In the genomic region with DNA sequence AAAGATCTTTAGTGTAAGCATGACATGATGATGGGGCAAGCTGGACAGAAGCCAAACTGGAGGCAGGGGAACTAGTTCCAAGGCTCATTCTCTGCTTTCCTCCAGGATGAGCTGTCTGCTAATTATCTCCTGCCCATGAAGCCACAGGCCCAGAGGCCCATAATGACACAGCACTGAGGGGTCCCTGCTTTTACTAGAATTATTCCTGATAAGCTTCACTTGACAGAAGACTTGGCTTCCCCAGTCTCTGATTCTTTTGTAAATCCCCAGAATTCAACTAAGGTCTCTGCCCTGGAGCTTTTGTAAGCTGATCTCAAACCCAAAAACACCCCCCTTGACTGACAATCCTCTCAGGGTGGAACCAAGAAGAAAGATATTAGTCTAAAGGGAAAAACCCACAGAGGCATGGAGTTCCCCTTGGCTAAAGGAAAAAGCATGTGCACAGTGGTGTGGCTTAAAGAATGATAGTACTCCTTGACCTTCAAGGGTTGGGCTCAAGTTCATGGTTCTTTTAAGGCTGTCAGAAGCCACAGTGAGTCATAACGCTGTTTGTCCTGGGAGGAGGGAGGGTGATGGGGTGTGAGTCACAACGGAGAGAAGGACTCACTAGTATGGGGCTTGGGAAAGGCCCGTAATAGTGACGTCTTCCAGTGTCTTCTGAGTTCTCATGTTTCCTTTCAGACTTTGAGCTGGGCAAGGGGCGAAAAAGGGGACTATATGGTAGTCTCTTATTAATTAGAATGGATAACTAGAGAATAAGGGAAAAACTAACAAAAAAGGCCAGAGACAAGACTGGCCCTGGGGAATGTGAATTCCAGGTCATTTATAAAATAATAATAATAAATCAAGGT, we compare ENCODE assay signal across 9 cellular contexts.
DNase-seq lines count a peak whose midpoint lies in the region; ATAC-seq and TF ChIP-seq lines count a peak whose summit lies in the region.
"Had no signal": no experiment of that assay in that cellular context is flagged by ENCODE, and none has a peak within 500 bp of the region (broad histone marks: within the 10 kb centered on the region; RNA-seq: fewer than 3 reads in every experiment).

No MANE protein-coding gene starts in this region.

- TF ChIP-seq CTCF in breast epithelium (IDR thresholded peaks at IDR 0.05) (no peak), uterus (IDR thresholded peaks at IDR 0.05) (no peak)

- intact Hi-C loops in breast epithelium (cut with DNase I; ENCODE audit: low total_unique reads) (no loop called here), uterus (cut with DNase I; ENCODE audit: low total_unique reads) (no loop called here)

- no peak overlapping the region for H3K4me3 ChIP-seq in breast epithelium
- no peak overlapping the region for H3K4me3 ChIP-seq in uterus

- H3K36me3 ChIP-seq in breast epithelium (no peaks in the 10 kb centered on the region), uterus (no peaks in the 10 kb centered on the region)

- peak; percentile 59 for DNase-seq in NK-92 treated with Interleukin-12 subunit alpha and Interleukin-12 subunit beta, amount 100 ng/mL, for 24 hours (lab: John Stamatoyannopoulos, UW)
- DNase-seq in NK-92 (lab: John Stamatoyannopoulos, UW; ENCODE audit: unreplicated experiment) (no peak), SIG-M5 (lab: John Stamatoyannopoulos, UW) (peak; percentile 20), breast epithelium (ENCODE audit: low spot score in 2 of 2) (peak in 1 of 2 donors; percentile 59), non-pigmented ciliary epithelial cell (ENCODE audit: low read depth) (peak; percentile 96), uterus (peak; percentile 17 to 60), T-helper 9 cell (no peak)

- ATAC-seq in HG02981 (IDR thresholded peaks at IDR 0.05; ENCODE audit: unreplicated experiment): peak; percentile 97

- H3K27ac ChIP-seq in breast epithelium (peak overlapping the region; percentile 59 to 63), uterus (peak overlapping the region; percentile 29 to 59)
- H3K27ac ChIP-seq: C4-2B had no signal

- H3K4me1 ChIP-seq in breast epithelium (no peaks in the 10 kb centered on the region), uterus (peaks cover 0 to 4% of the 10 kb centered on the region in 2 donors)

- no peaks in the 10 kb centered on the region for H3K9me3 ChIP-seq in breast epithelium
- H3K9me3 ChIP-seq in uterus: no peaks in the 10 kb centered on the region

- TF ChIP-seq POLR2A in breast epithelium (IDR thresholded peaks at IDR 0.05): no peak
- no peak for TF ChIP-seq POLR2A in uterus (IDR thresholded peaks at IDR 0.05)

- H3K27me3 ChIP-seq in breast epithelium (no peaks in the 10 kb centered on the region), uterus (no peaks in the 10 kb centered on the region)

Comparison
In these comparisons a context has a peak if more than half of its experiments do, and no peak if none do; other contexts are left out.
1. DNase-seq: peak in NK-92 treated with Interleukin-12 subunit alpha and Interleukin-12 subunit beta, amount 100 ng/mL, for 24 hours (single experiment), SIG-M5 (single experiment), non-pigmented ciliary epithelial cell (single experiment) and uterus (2 of 2); none in NK-92 (single experiment) and T-helper 9 cell (single experiment).